In the genomic region with DNA sequence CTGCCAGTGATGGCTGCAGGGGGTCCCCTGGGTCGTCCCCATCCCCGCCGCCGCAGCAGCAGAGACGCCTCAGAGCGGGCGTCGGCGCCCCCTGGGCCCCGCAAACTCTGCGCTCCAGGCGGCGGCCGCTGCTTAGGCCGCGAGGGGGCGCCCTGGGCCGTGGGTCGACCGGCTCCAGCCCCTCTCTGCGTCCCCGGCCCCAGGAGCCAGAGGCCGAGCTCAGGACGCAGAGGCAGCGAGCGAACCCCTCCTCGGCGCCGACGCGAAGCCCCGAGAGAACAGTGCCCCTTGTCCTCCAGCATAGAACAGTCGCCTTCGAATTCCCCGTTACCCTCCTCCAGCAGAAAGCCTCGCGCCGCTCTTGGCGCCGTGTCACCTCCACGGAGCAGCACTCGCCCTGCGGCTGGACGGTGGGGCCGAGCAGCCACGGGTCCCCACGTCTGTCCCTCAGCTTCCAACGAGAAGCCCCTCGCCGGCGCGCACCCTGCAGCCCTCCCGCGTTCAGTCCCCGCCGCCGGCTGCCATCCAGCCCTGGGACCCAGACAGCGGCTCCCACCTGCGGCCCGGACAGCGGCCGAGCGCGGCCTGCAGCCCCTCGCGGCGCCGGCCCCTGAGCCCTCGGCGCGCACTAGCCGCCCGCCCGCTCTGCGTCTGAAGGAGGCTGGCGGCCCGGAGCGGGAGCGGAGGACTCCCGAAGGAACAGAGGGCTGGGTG, we compare ENCODE assay signal across 8 cellular contexts.
A peak's percentile ranks its signal among the peaks of the same experiment; 100 is the strongest.
DNase-seq lines count a peak whose midpoint lies in the region; ATAC-seq and TF ChIP-seq lines count a peak whose summit lies in the region.

No MANE protein-coding gene starts in this region.

- H3K36me3 ChIP-seq in SU-DHL-6 (ENCODE audit: low read length): no peaks in the 10 kb centered on the region
- no peaks in the 10 kb centered on the region for H3K36me3 ChIP-seq in right atrium auricular region
- H3K36me3 ChIP-seq in rectal smooth muscle tissue (ENCODE audit: control insufficient read depth, insufficient read depth, low read length): no peaks in the 10 kb centered on the region

- no peaks in the 10 kb centered on the region for H4K20me1 ChIP-seq in SU-DHL-6 (ENCODE audit: low read depth, low read length)

- H3K27ac ChIP-seq in SU-DHL-6 (ENCODE audit: low read depth, low read length) (no peak overlapping the region), right atrium auricular region (peak overlapping the region; percentile 83 to 86), rectal smooth muscle tissue (ENCODE audit: low read depth, low read length) (peak overlapping the region; percentile 70)

- DNase-seq in ELR (ENCODE audit: low read depth): peak; percentile 71
- DNase-seq in HT1080 (ENCODE audit: low read depth): peak; percentile 69
- DNase-seq in amygdala (lab: John Stamatoyannopoulos, UW): peak in 43 of 56 donors; percentile 4 to 73 (median 25)
- DNase-seq in right atrium auricular region (ENCODE audit: low spot score): peak; percentile 65
- no peak for DNase-seq in cerebellar nuclear complex (lab: John Stamatoyannopoulos, UW)

- H3K4me1 ChIP-seq in right atrium auricular region: peaks cover 0 to 20% of the 10 kb centered on the region in 2 donors
- peaks cover 2% of the 10 kb centered on the region for H3K4me1 ChIP-seq in rectal smooth muscle tissue (ENCODE audit: control insufficient read depth, insufficient read depth, low read length)

- peaks cover 4% of the 10 kb centered on the region; the same call in 1 of the 2 replicates for H3F3A ChIP-seq in SU-DHL-6 (ENCODE audit: insufficient read depth)

- H3K4me2 ChIP-seq in SU-DHL-6 (ENCODE audit: low read depth, low read length, poor library complexity, severe bottlenecking): peak overlapping the region; percentile 92

- peak; percentile 90 for TF ChIP-seq CTCF in SU-DHL-6 (IDR thresholded peaks at IDR 0.05; ENCODE audit: insufficient read depth, low read length, poor library complexity, severe bottlenecking)
- peak; percentile 86 to 99 for TF ChIP-seq CTCF in right atrium auricular region (IDR thresholded peaks at IDR 0.05)

- H2AFZ ChIP-seq in SU-DHL-6 (ENCODE audit: low read depth, low read length, severe bottlenecking): peak overlapping the region; percentile 89

- peak; percentile 79 for ATAC-seq in GM21515 (IDR thresholded peaks at IDR 0.05; ENCODE audit: unreplicated experiment)

- H3K4me3 ChIP-seq in SU-DHL-6 (ENCODE audit: insufficient read depth, low read length, poor library complexity, severe bottlenecking) (peak overlapping the region; percentile 65), right atrium auricular region (peak overlapping the region; percentile 70 to 89), rectal smooth muscle tissue (ENCODE audit: low read length) (peak overlapping the region; percentile 81)

- no peaks in the 10 kb centered on the region for H3K9me2 ChIP-seq in SU-DHL-6 (replicated peaks; ENCODE audit: insufficient read depth, low read length)

- H3K9me3 ChIP-seq in SU-DHL-6 (ENCODE audit: insufficient read depth, low read length) (no peaks in the 10 kb centered on the region), right atrium auricular region (no peaks in the 10 kb centered on the region)

- peak overlapping the region; percentile 57 for H3K9ac ChIP-seq in SU-DHL-6 (ENCODE audit: low read length)
- peak overlapping the region; percentile 74 for H3K9ac ChIP-seq in rectal smooth muscle tissue (ENCODE audit: low read length)

- H3K79me2 ChIP-seq in SU-DHL-6 (ENCODE audit: insufficient read depth, low read length): no peaks in the 10 kb centered on the region

- H3K27me3 ChIP-seq in SU-DHL-6 (ENCODE audit: low read length) (0 out of 2 replicates have a peak, but pooled peaks cover 2% of the 10 kb centered on the region), right atrium auricular region (no peaks in the 10 kb centered on the region), rectal smooth muscle tissue (ENCODE audit: control insufficient read depth, insufficient read depth, low read length) (no peaks in the 10 kb centered on the region)

Comparison
In these comparisons a context has a peak if more than half of its experiments do, and no peak if none do; other contexts are left out.
1. DNase-seq: peak in ELR (single experiment), HT1080 (single experiment), amygdala (43 of 56) and right atrium auricular region (single experiment); none in cerebellar nuclear complex (0 of 2).
2. Peak in every context shown above with its lines, with median percentiles within 50 percentile points of each other: H3K4me3 ChIP-seq.